ENCODE assay signal across 1 cellular context in the genomic region with DNA sequence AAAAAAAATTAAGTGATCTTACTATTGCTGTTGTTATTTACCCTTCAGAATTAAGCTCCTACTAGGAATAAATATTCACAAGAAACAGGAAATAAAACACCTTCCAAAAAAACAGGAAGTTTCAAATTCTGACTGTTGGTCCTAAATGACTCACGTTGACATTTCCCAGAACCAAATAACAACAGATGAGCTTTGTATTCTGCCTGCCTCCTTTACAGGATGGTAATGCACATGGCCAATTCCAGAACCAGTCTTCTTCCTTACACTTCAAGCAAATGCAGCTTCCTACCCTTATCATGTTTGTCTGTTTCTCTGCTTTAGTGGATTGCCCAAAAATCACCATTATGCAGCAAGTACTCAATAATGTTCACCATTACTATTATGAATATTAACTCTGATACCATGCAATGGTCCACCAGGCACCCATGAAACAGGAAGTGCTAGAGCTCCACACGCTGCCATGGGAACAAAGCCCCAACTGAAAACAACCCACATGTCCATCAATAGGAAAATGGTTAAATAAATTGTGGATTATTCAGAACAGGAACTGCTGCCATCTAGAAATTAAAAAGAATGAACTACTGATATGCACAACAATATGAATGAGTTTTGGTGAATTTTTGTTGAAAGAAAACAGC.
TF ChIP-seq lines count a peak whose summit lies in the region.

No MANE protein-coding gene starts in this region.

TF ChIP-seq in K562, 482 proteins besides CTCF, POLR2A, EP300 and RAD21 (continued from another document and continues in another):
- TF ChIP-seq ZNF644 (tag; IDR thresholded peaks at IDR 0.05; ENCODE audit: low read depth) (no peak), MEIS2 (IDR thresholded peaks at IDR 0.05; ENCODE audit: partially characterized antibody) (peak; percentile 50), RBFOX2 (IDR thresholded peaks at IDR 0.05; ENCODE audit: low read depth, low read length) (no peak), ZNF311 (CRISPR knock-in tag; IDR thresholded peaks at IDR 0.05) (no peak), RBM39 (optimal IDR thresholded peaks at IDR 0.05; ENCODE audit: low read depth, low read length) (no peak), BDP1 (IDR thresholded peaks at IDR 0.05; ENCODE audit: insufficient read depth, insufficient read length) (no peak), MGA (IDR thresholded peaks at IDR 0.05) (no peak), CBX8 (IDR thresholded peaks at IDR 0.05; ENCODE audit: borderline replicate concordance, extremely low read depth, low read depth, low read length, poor library complexity, severe bottlenecking) (no peak), NR2C2 (CRISPR knock-in tag; IDR thresholded peaks at IDR 0.05) (no peak), NR2C2 (tag; IDR thresholded peaks at IDR 0.05) (0 out of 2 replicates have a peak, but pooled peaks have one; percentile 17), ZNF24 (IDR thresholded peaks at IDR 0.05) (no peak), SMAD1 (IDR thresholded peaks at IDR 0.05; ENCODE audit: low read depth, low read length, partially characterized antibody) (no peak), ZNF3 (CRISPR knock-in tag; IDR thresholded peaks at IDR 0.05) (no peak), SOX6 (IDR thresholded peaks at IDR 0.05) (no peak), SRF (CRISPR knock-in tag; IDR thresholded peaks at IDR 0.05) (no peak), YY1 (IDR thresholded peaks at IDR 0.05; ENCODE audit: borderline replicate concordance in 1 of 3, control insufficient read depth in 1 of 3, extremely low read depth in 1 of 3, insufficient read depth in 3 of 3, insufficient read length in 1 of 3, insufficient replicate concordance in 2 of 3, low read depth in 1 of 3, low read length in 2 of 3) (no peak), BCOR (IDR thresholded peaks at IDR 0.05) (no peak), ELF1 (tag; IDR thresholded peaks at IDR 0.05) (peak; percentile 40; the same call in 1 of the 2 replicates), HNRNPH1 (optimal IDR thresholded peaks at IDR 0.05; ENCODE audit: low read depth, low read length) (no peak), HMG20B (CRISPR knock-in tag; IDR thresholded peaks at IDR 0.05) (no peak), GABPB2 (CRISPR knock-in tag; conservative IDR thresholded peaks at IDR 0.05) (no peak), KLF10 (CRISPR knock-in tag; IDR thresholded peaks at IDR 0.05) (no peak), FOXK2 (conservative IDR thresholded peaks at IDR 0.05 in 1 of 2, IDR thresholded peaks at IDR 0.05 in 1 of 2; ENCODE audit: low read depth in 2 of 2) (peak; percentile 56 to 61; a peak in 3 of 4 replicates), MBD2 (IDR thresholded peaks at IDR 0.05; ENCODE audit: borderline replicate concordance, low read depth) (no peak), KDM1A (IDR thresholded peaks at IDR 0.05) (no peak), POLR2G (IDR thresholded peaks at IDR 0.05; ENCODE audit: low read depth, low read length) (no peak), HDAC2 (IDR thresholded peaks at IDR 0.05) (no peak), NCOA2 (IDR thresholded peaks at IDR 0.05; ENCODE audit: partially characterized antibody in 2 of 2) (no peak), IRF1 (CRISPR knock-in tag; IDR thresholded peaks at IDR 0.05; ENCODE audit: borderline replicate concordance) (no peak), KAT8 (IDR thresholded peaks at IDR 0.05; ENCODE audit: low read depth) (no peak), NBN (IDR thresholded peaks at IDR 0.05; ENCODE audit: low read depth) (no peak), MAX (CRISPR knock-in tag; IDR thresholded peaks at IDR 0.05) (no peak), OTX1 (CRISPR knock-in tag; IDR thresholded peaks at IDR 0.05) (no peak), SREBF1 (IDR thresholded peaks at IDR 0.05; ENCODE audit: borderline replicate concordance, low read depth, low read length) (no peak), SMAD2 (IDR thresholded peaks at IDR 0.05; ENCODE audit: low read depth, low read length) (no peak), NRF1 (conservative IDR thresholded peaks at IDR 0.05 in 1 of 2, IDR thresholded peaks at IDR 0.05 in 1 of 2) (0 out of 4 replicates have a peak, but pooled peaks of 1 of the 2 experiments have one; percentile 12)
- TF ChIP-seq, protein P1, sequence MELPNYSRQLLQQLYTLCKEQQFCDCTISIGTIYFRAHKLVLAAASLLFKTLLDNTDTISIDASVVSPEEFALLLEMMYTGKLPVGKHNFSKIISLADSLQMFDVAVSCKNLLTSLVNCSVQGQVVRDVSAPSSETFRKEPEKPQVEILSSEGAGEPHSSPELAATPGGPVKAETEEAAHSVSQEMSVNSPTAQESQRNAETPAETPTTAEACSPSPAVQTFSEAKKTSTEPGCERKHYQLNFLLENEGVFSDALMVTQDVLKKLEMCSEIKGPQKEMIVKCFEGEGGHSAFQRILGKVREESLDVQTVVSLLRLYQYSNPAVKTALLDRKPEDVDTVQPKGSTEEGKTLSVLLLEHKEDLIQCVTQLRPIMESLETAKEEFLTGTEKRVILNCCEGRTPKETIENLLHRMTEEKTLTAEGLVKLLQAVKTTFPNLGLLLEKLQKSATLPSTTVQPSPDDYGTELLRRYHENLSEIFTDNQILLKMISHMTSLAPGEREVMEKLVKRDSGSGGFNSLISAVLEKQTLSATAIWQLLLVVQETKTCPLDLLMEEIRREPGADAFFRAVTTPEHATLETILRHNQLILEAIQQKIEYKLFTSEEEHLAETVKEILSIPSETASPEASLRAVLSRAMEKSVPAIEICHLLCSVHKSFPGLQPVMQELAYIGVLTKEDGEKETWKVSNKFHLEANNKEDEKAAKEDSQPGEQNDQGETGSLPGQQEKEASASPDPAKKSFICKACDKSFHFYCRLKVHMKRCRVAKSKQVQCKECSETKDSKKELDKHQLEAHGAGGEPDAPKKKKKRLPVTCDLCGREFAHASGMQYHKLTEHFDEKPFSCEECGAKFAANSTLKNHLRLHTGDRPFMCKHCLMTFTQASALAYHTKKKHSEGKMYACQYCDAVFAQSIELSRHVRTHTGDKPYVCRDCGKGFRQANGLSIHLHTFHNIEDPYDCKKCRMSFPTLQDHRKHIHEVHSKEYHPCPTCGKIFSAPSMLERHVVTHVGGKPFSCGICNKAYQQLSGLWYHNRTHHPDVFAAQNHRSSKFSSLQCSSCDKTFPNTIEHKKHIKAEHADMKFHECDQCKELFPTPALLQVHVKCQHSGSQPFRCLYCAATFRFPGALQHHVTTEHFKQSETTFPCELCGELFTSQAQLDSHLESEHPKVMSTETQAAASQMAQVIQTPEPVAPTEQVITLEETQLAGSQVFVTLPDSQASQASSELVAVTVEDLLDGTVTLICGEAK (IDR thresholded peaks at IDR 0.05): no peak
- TF ChIP-seq, protein P1 (CRISPR knock-in tag; IDR thresholded peaks at IDR 0.05): no peak
- TF ChIP-seq, protein P2, sequence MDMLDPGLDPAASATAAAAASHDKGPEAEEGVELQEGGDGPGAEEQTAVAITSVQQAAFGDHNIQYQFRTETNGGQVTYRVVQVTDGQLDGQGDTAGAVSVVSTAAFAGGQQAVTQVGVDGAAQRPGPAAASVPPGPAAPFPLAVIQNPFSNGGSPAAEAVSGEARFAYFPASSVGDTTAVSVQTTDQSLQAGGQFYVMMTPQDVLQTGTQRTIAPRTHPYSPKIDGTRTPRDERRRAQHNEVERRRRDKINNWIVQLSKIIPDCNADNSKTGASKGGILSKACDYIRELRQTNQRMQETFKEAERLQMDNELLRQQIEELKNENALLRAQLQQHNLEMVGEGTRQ (CRISPR knock-in tag; IDR thresholded peaks at IDR 0.05): no peak
